ENCODE assay signal across 1 cellular context in genomic region chr4:113645771-113646455, GRCh38.
TF ChIP-seq lines count a peak whose summit lies in the region.

No MANE protein-coding gene starts in this region.

TF ChIP-seq in HepG2, 621 proteins besides CTCF, POLR2A, EP300 and RAD21 (continued from another document and continues in another):
- TF ChIP-seq POGK (CRISPR knock-in tag; conservative IDR thresholded peaks at IDR 0.05) (0 out of 2 replicates have a peak, but pooled peaks have one; percentile 32), SMAD3 (CRISPR knock-in tag; IDR thresholded peaks at IDR 0.05) (no peak), ZBTB10 (CRISPR knock-in tag; IDR thresholded peaks at IDR 0.05; ENCODE audit: borderline replicate concordance) (no peak), ZBTB2 (CRISPR knock-in tag; IDR thresholded peaks at IDR 0.05; ENCODE audit: low read depth) (no peak), ATF3 (CRISPR knock-in tag; IDR thresholded peaks at IDR 0.05) (peak; percentile 38; the same call in 1 of the 2 replicates), GABPB1 (CRISPR knock-in tag; IDR thresholded peaks at IDR 0.05) (no peak), TCF7 (IDR thresholded peaks at IDR 0.05; ENCODE audit: low read depth) (peak; percentile 44; the same call in 1 of the 2 replicates), DNMT1 (CRISPR knock-in tag; IDR thresholded peaks at IDR 0.05) (no peak), MEIS2 (CRISPR knock-in tag; IDR thresholded peaks at IDR 0.05) (no peak), ELK4 (CRISPR knock-in tag; IDR thresholded peaks at IDR 0.05; ENCODE audit: borderline replicate concordance) (no peak), TRIM22 (IDR thresholded peaks at IDR 0.05) (no peak), MEIS1 (CRISPR knock-in tag; IDR thresholded peaks at IDR 0.05; ENCODE audit: borderline replicate concordance) (no peak), ZNF326 (CRISPR knock-in tag; IDR thresholded peaks at IDR 0.05; ENCODE audit: borderline replicate concordance) (no peak), ZNF607 (CRISPR knock-in tag; IDR thresholded peaks at IDR 0.05; ENCODE audit: borderline replicate concordance) (no peak), TFAP4 (IDR thresholded peaks at IDR 0.05; ENCODE audit: borderline replicate concordance, low read depth) (0 out of 2 replicates have a peak, but pooled peaks have one; percentile 5), AHDC1 (CRISPR knock-in tag; IDR thresholded peaks at IDR 0.05; ENCODE audit: borderline replicate concordance) (peak; percentile 16; the same call in 1 of the 2 replicates), ZSCAN5A (CRISPR knock-in tag; IDR thresholded peaks at IDR 0.05; ENCODE audit: borderline replicate concordance) (peak; percentile 18; the same call in 1 of the 2 replicates), TGIF2 (CRISPR knock-in tag; IDR thresholded peaks at IDR 0.05) (no peak), ZNF296 (CRISPR knock-in tag; conservative IDR thresholded peaks at IDR 0.05) (no peak), MLLT10 (CRISPR knock-in tag; IDR thresholded peaks at IDR 0.05) (no peak), ELF3 (CRISPR knock-in tag; IDR thresholded peaks at IDR 0.05) (peak; percentile 57), TCF12 (IDR thresholded peaks at IDR 0.05) (no peak), TCF12 (CRISPR knock-in tag; IDR thresholded peaks at IDR 0.05) (no peak), ZZZ3 (CRISPR knock-in tag; IDR thresholded peaks at IDR 0.05; ENCODE audit: borderline replicate concordance) (no peak), SALL1 (CRISPR knock-in tag; IDR thresholded peaks at IDR 0.05) (peak; percentile 30; the same call in 1 of the 2 replicates), SCMH1 (CRISPR knock-in tag; IDR thresholded peaks at IDR 0.05; ENCODE audit: borderline replicate concordance) (no peak), ZNF292 (CRISPR knock-in tag; IDR thresholded peaks at IDR 0.05; ENCODE audit: borderline replicate concordance, low read depth) (no peak), TOE1 (CRISPR knock-in tag; IDR thresholded peaks at IDR 0.05) (no peak), CREBL2 (CRISPR knock-in tag; IDR thresholded peaks at IDR 0.05; ENCODE audit: borderline replicate concordance) (no peak), SUZ12 (IDR thresholded peaks at IDR 0.05; ENCODE audit: low read depth, low read length) (no peak), SNRNP70 (IDR thresholded peaks at IDR 0.05; ENCODE audit: low read depth, low read length) (no peak), CBX1 (IDR thresholded peaks at IDR 0.05; ENCODE audit: low read depth) (no peak), RORA (CRISPR knock-in tag; IDR thresholded peaks at IDR 0.05) (no peak), TEF (CRISPR knock-in tag; IDR thresholded peaks at IDR 0.05) (no peak), BCL3 (CRISPR knock-in tag; IDR thresholded peaks at IDR 0.05) (no peak), GATAD1 (CRISPR knock-in tag; IDR thresholded peaks at IDR 0.05) (no peak), KLF9 (CRISPR knock-in tag; IDR thresholded peaks at IDR 0.05; ENCODE audit: low read depth) (no peak), ZNF503 (CRISPR knock-in tag; IDR thresholded peaks at IDR 0.05) (no peak), REL (CRISPR knock-in tag; conservative IDR thresholded peaks at IDR 0.05) (no peak)
